1 cellular context compared by ENCODE assay signal in genomic region chr15:48282186-48282585, GRCh38.
TF ChIP-seq lines count a peak whose summit lies in the region.

No MANE protein-coding gene starts in this region.

TF ChIP-seq in GM23338, 12 proteins besides CTCF, POLR2A, EP300 and RAD21 (continued from another document):
- TF ChIP-seq ZNF462 (CRISPR knock-in tag; IDR thresholded peaks at IDR 0.05) = no peak
- TF ChIP-seq ETS1 (IDR thresholded peaks at IDR 0.05) = no peak
- TF ChIP-seq CREB1 (CRISPR knock-in tag; IDR thresholded peaks at IDR 0.05; ENCODE audit: low read depth) = no peak
- TF ChIP-seq POLR2AphosphoS5 (IDR thresholded peaks at IDR 0.05; ENCODE audit: low read depth) = no peak
- no peak for TF ChIP-seq ZNF331 (CRISPR knock-in tag; IDR thresholded peaks at IDR 0.05; ENCODE audit: low read depth)
- TF ChIP-seq EZH2 (IDR thresholded peaks at IDR 0.05; ENCODE audit: low read depth, unreplicated experiment) = no peak
- TF ChIP-seq STAT1 (IDR thresholded peaks at IDR 0.05; ENCODE audit: unreplicated experiment) = no peak
- no peak for TF ChIP-seq JUNB (IDR thresholded peaks at IDR 0.05; ENCODE audit: unreplicated experiment)
- TF ChIP-seq EZH2phosphoT487 (IDR thresholded peaks at IDR 0.05; ENCODE audit: unreplicated experiment) = no peak
